Comparison of ENCODE assay signal across 10 cellular contexts in the genomic region with DNA sequence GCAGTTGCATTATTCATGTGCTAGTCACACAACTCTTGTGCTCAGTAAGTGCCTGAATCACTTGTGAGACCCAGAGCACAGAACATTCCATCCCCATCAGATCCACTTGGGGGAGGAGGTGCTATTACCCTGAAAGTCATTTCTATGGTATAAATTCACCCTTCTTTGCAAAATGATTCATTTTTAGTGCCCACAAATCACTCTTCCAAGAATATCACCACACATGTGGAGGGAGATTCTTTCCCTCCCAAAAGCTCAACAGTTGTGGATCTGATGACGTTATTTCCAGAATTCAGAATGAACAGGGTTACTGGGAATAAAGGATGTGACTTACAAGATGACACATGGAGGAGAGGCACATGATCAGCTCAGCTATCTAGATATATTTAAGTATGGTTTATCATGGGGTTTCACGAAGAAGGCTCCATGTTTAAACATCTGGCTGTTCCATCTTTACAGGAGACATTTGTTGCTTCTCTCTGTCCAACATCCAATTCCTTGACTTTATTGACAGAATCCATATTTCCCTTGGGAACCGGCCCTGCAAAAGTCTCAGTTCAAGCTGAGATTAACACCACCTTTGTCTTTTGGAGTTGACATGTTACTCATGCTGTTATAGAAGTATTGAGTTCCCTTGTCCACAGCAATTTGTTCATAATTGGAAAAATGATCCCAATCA.
A peak's percentile ranks its signal among the peaks of the same experiment; 100 is the strongest.
DNase-seq lines count a peak whose midpoint lies in the region.
"Had no signal": no experiment of that assay in that cellular context is flagged by ENCODE, and none has a peak within 500 bp of the region (broad histone marks: within the 10 kb centered on the region; RNA-seq: fewer than 3 reads in every experiment).

No MANE protein-coding gene starts in this region.

- in situ Hi-C loops in GM23248 (cut with MboI): no loop called here

- H3K9ac ChIP-seq in GM23248: peak overlapping the region; percentile 51
- H3K9ac ChIP-seq: KMS-11 had no signal

- H3K4me2 ChIP-seq in GM23248 (ENCODE audit: unreplicated experiment): peak overlapping the region; percentile 37
- H3K4me2 ChIP-seq: KMS-11 had no signal

- H3K9me3 Mint-ChIP-seq in activated naive CD8-positive, alpha-beta T cell treated with anti-CD3 and anti-CD28 coated beads for 36 hours: no peaks in the 10 kb centered on the region
- H3K9me3 Mint-ChIP-seq: activated naive CD4-positive, alpha-beta T cell treated with anti-CD3 and anti-CD28 coated beads, Interleukin-2, amount 50 U/mL, for 24 hours had no signal

- H3K36me3 Mint-ChIP-seq in activated naive CD8-positive, alpha-beta T cell treated with anti-CD3 and anti-CD28 coated beads for 36 hours: peaks cover 2% of the 10 kb centered on the region
- H3K36me3 Mint-ChIP-seq: activated naive CD4-positive, alpha-beta T cell treated with anti-CD3 and anti-CD28 coated beads, Interleukin-2, amount 50 U/mL, for 24 hours had no signal

- peak overlapping the region; percentile 34 for H2AFZ ChIP-seq in GM23248

- peaks cover 25% of the 10 kb centered on the region for H3K4me1 ChIP-seq in GM23248 (ENCODE audit: insufficient read depth)

- peak overlapping the region; percentile 61 for H3K27ac Mint-ChIP-seq in activated naive CD8-positive, alpha-beta T cell treated with anti-CD3 and anti-CD28 coated beads for 36 hours
- H3K27ac Mint-ChIP-seq: activated naive CD4-positive, alpha-beta T cell treated with anti-CD3 and anti-CD28 coated beads, Interleukin-2, amount 50 U/mL, for 24 hours had no signal

- H3K4me1 Mint-ChIP-seq in activated naive CD8-positive, alpha-beta T cell treated with anti-CD3 and anti-CD28 coated beads for 36 hours: peaks cover 7% of the 10 kb centered on the region
- H3K4me1 Mint-ChIP-seq: activated naive CD4-positive, alpha-beta T cell treated with anti-CD3 and anti-CD28 coated beads, Interleukin-2, amount 50 U/mL, for 24 hours had no signal

- peak overlapping the region; percentile 94 for H3K27ac ChIP-seq in GM23248
- H3K27ac ChIP-seq: KMS-11 had no signal

- no peak overlapping the region for H3K4me3 ChIP-seq in GM23248

- H3K27me3 ChIP-seq in GM23248 (replicated peaks; ENCODE audit: insufficient read depth): no peaks in the 10 kb centered on the region

- DNase-seq in AG08396 (ENCODE audit: low spot score) (peak; percentile 65), GM23248 (peak; percentile 97), foreskin melanocyte (peak; percentile 23), SHP77 treated with DMSO at 0.1 percent for 48 hours (lab: John Stamatoyannopoulos, UW) (no peak), cortex of kidney (lab: John Stamatoyannopoulos, UW) (no peak), NCI-H2081 treated with DMSO at 0.1 percent for 48 hours (lab: John Stamatoyannopoulos, UW) (no peak), OCI-M1 (lab: John Stamatoyannopoulos, UW) (no peak)
- DNase-seq in activated naive CD8-positive, alpha-beta T cell treated with anti-CD3 and anti-CD28 coated beads for 36 hours: no peak

- H4K20me1 ChIP-seq in GM23248 (ENCODE audit: insufficient read depth): no peaks in the 10 kb centered on the region

- H3K9me3 ChIP-seq in GM23248 (ENCODE audit: low read depth): no peaks in the 10 kb centered on the region

- peaks cover 6% of the 10 kb centered on the region for H3K27me3 Mint-ChIP-seq in activated naive CD8-positive, alpha-beta T cell treated with anti-CD3 and anti-CD28 coated beads for 36 hours
- H3K27me3 Mint-ChIP-seq: activated naive CD4-positive, alpha-beta T cell treated with anti-CD3 and anti-CD28 coated beads, Interleukin-2, amount 50 U/mL, for 24 hours had no signal

- H3F3A ChIP-seq in GM23248 (ENCODE audit: insufficient read depth): peaks cover 26% of the 10 kb centered on the region

- H3K36me3 ChIP-seq in GM23248 (ENCODE audit: low read depth): no peaks in the 10 kb centered on the region

- WGBS in GM23248 (ENCODE audit: low coverage in 1 of 2, low lambda C conversion rate in 2 of 2, missing lambda C conversion rate in 2 of 2), 2 experiments: 24 to 26% methylated on average over 3 of the region's 3 CpGs

- no peaks in the 10 kb centered on the region for H3K79me2 ChIP-seq in GM23248 (ENCODE audit: insufficient read depth)

- H3K9me2 ChIP-seq in GM23248 (ENCODE audit: insufficient read depth): no peaks in the 10 kb centered on the region

- H3K4me3 Mint-ChIP-seq in activated naive CD8-positive, alpha-beta T cell treated with anti-CD3 and anti-CD28 coated beads for 36 hours: no peak overlapping the region
- H3K4me3 Mint-ChIP-seq: activated naive CD4-positive, alpha-beta T cell treated with anti-CD3 and anti-CD28 coated beads, Interleukin-2, amount 50 U/mL, for 24 hours had no signal

Comparison
In these comparisons a context has a peak if more than half of its experiments do, and no peak if none do; other contexts are left out.
1. DNase-seq: peak in AG08396 (single experiment), GM23248 (single experiment) and foreskin melanocyte (single experiment); none in activated naive CD8-positive, alpha-beta T cell treated with anti-CD3 and anti-CD28 coated beads for 36 hours (single experiment), SHP77 treated with DMSO at 0.1 percent for 48 hours (single experiment), cortex of kidney (single experiment), NCI-H2081 treated with DMSO at 0.1 percent for 48 hours (single experiment) and OCI-M1 (single experiment).